In genomic region chr16:85037050-85037410, GRCh38 we compare ENCODE assay signal across 12 cellular contexts. TPM values are rescaled to one million over a fixed set of nuclear protein-coding genes. Genes with fewer than 3 reads are reported as not detected.
DNase-seq lines count a peak whose midpoint lies in the region; ATAC-seq and TF ChIP-seq lines count a peak whose summit lies in the region.
"Had no signal": no experiment of that assay in that cellular context is flagged by ENCODE, and none has a peak within 500 bp of the region (broad histone marks: within the 10 kb centered on the region; RNA-seq: fewer than 3 reads in every experiment).

No MANE protein-coding gene starts in this region.

- H3K9me3 ChIP-seq in GM23248 (ENCODE audit: low read depth) (no peaks in the 10 kb centered on the region), esophagus (ENCODE audit: control insufficient read depth in 2 of 2, insufficient read depth in 1 of 2, low read depth in 1 of 2, low read length in 1 of 2) (no peaks in the 10 kb centered on the region), Peyer's patch (no peaks in the 10 kb centered on the region)

- no peaks in the 10 kb centered on the region for H3K27me3 Mint-ChIP-seq in natural killer cell treated with Interleukin-12 subunit alpha and Interleukin-12 subunit beta and Interleukin-15 and Interleukin-18, amount 100 ng/mL, for 72 hours

- no peak overlapping the region for H3K4me3 ChIP-seq in GM23248
- H3K4me3 ChIP-seq in esophagus (ENCODE audit: low read depth in 1 of 2, low read length in 2 of 2): no peak overlapping the region
- H3K4me3 ChIP-seq in rectal smooth muscle tissue (ENCODE audit: low read length): no peak overlapping the region
- no peak overlapping the region for H3K4me3 ChIP-seq in Peyer's patch

- H3K27ac Mint-ChIP-seq in natural killer cell treated with Interleukin-12 subunit alpha and Interleukin-12 subunit beta and Interleukin-15 and Interleukin-18, amount 100 ng/mL, for 72 hours: no peak overlapping the region
- H3K27ac Mint-ChIP-seq: nephron had no signal

- no peaks in the 10 kb centered on the region for H3K79me2 ChIP-seq in GM23248 (ENCODE audit: insufficient read depth)

- H2AFZ ChIP-seq in GM23248: no peak overlapping the region

- H3F3A ChIP-seq in GM23248 (ENCODE audit: insufficient read depth): no peaks in the 10 kb centered on the region

- H3K27ac ChIP-seq in GM23248 (no peak overlapping the region), esophagus (ENCODE audit: low read depth in 2 of 2, low read length in 1 of 2) (peak overlapping the region; percentile 18 to 74), rectal smooth muscle tissue (ENCODE audit: low read depth, low read length) (peak overlapping the region; percentile 75), Peyer's patch (no peak overlapping the region)
- H3K27ac ChIP-seq: KMS-11 had no signal

- no peak for ATAC-seq in natural killer cell treated with Interleukin-12 subunit alpha and Interleukin-12 subunit beta and Interleukin-15 and Interleukin-18, amount 100 ng/mL, for 72 hours

- TF ChIP-seq POLR2A in Peyer's patch (IDR thresholded peaks at IDR 0.05): no peak

- H3K9ac ChIP-seq in GM23248 (no peak overlapping the region), rectal smooth muscle tissue (ENCODE audit: low read length) (no peak overlapping the region)
- H3K9ac ChIP-seq: KMS-11 had no signal

- TF ChIP-seq CTCF in Peyer's patch (IDR thresholded peaks at IDR 0.05): no peak

- in situ Hi-C loops in GM23248 (cut with MboI): no loop called here

- no peaks in the 10 kb centered on the region for H3K36me3 ChIP-seq in GM23248 (ENCODE audit: low read depth)
- no peaks in the 10 kb centered on the region for H3K36me3 ChIP-seq in esophagus (ENCODE audit: control insufficient read depth in 2 of 2, insufficient read depth in 2 of 2, low read length in 1 of 2)
- no peaks in the 10 kb centered on the region for H3K36me3 ChIP-seq in rectal smooth muscle tissue (ENCODE audit: control insufficient read depth, insufficient read depth, low read length)
- H3K36me3 ChIP-seq in Peyer's patch: peaks cover 0 to 7% (median 0%) of the 10 kb centered on the region in 3 donors

- WGBS in GM23248 (ENCODE audit: low coverage in 1 of 2, low lambda C conversion rate in 2 of 2, missing lambda C conversion rate in 2 of 2), 2 experiments: 79 to 80% methylated on average over 7 of the region's 7 CpGs
- WGBS in esophagus, 2 donors: 68 to 75% methylated on average over 7 of the region's 7 CpGs

- H3K9me3 Mint-ChIP-seq in natural killer cell treated with Interleukin-12 subunit alpha and Interleukin-12 subunit beta and Interleukin-15 and Interleukin-18, amount 100 ng/mL, for 72 hours: no peaks in the 10 kb centered on the region
- H3K9me3 Mint-ChIP-seq: nephron had no signal

- H3K4me1 Mint-ChIP-seq in natural killer cell treated with Interleukin-12 subunit alpha and Interleukin-12 subunit beta and Interleukin-15 and Interleukin-18, amount 100 ng/mL, for 72 hours (ENCODE audit: low read depth in 2 of 2): no peaks in the 10 kb centered on the region

- H3K27me3 ChIP-seq in GM23248 (replicated peaks; ENCODE audit: insufficient read depth): no peaks in the 10 kb centered on the region
- H3K27me3 ChIP-seq in esophagus (ENCODE audit: control insufficient read depth in 1 of 2, insufficient read depth in 2 of 2, low read length in 2 of 2): no peaks in the 10 kb centered on the region
- H3K27me3 ChIP-seq in rectal smooth muscle tissue (ENCODE audit: control insufficient read depth, insufficient read depth, low read length): no peaks in the 10 kb centered on the region
- no peaks in the 10 kb centered on the region for H3K27me3 ChIP-seq in Peyer's patch

- DNase-seq in GM23248 (peak; percentile 56), RPMI7951 (ENCODE audit: low read depth) (peak; percentile 83), DMS 273 (lab: John Stamatoyannopoulos, UW; ENCODE audit: unreplicated experiment) (no peak), Peyer's patch (no peak), midbrain (lab: John Stamatoyannopoulos, UW) (no peak)
- no peak for DNase-seq in natural killer cell treated with Interleukin-12 subunit alpha and Interleukin-12 subunit beta and Interleukin-15 and Interleukin-18, amount 100 ng/mL, for 72 hours (ENCODE audit: low spot score)
- DNase-seq: activated CD4-positive, CD25-positive, alpha-beta regulatory T cell; GDM1 had no signal

- H4K20me1 ChIP-seq in GM23248 (ENCODE audit: insufficient read depth): no peaks in the 10 kb centered on the region

- H3K4me1 ChIP-seq in GM23248 (ENCODE audit: insufficient read depth) (no peaks in the 10 kb centered on the region), esophagus (ENCODE audit: control insufficient read depth in 2 of 2, insufficient read depth in 2 of 2, low read length in 1 of 2) (peaks cover 7 to 11% of the 10 kb centered on the region in 2 donors), rectal smooth muscle tissue (ENCODE audit: control insufficient read depth, insufficient read depth, low read length) (no peaks in the 10 kb centered on the region), Peyer's patch (no peaks in the 10 kb centered on the region)

- H3K4me3 Mint-ChIP-seq in natural killer cell treated with Interleukin-12 subunit alpha and Interleukin-12 subunit beta and Interleukin-15 and Interleukin-18, amount 100 ng/mL, for 72 hours: no peak overlapping the region
- H3K4me3 Mint-ChIP-seq: nephron had no signal

- H3K36me3 Mint-ChIP-seq in natural killer cell treated with Interleukin-12 subunit alpha and Interleukin-12 subunit beta and Interleukin-15 and Interleukin-18, amount 100 ng/mL, for 72 hours: no peaks in the 10 kb centered on the region

- no peaks in the 10 kb centered on the region for H3K9me2 ChIP-seq in GM23248 (ENCODE audit: insufficient read depth)

- H3K4me2 ChIP-seq in GM23248 (ENCODE audit: unreplicated experiment): no peak overlapping the region
- H3K4me2 ChIP-seq: KMS-11 had no signal

RNA-seq across cellular contexts. Expression of gene KIAA0513, which starts 9.4 kb away (rescaled TPM):
- total RNA-seq in GM23248 (2014; rRNA removed; shearing (Covaris generic)): 5.3 and 7.6 TPM in 2 replicates
- polyA plus RNA-seq in GM23248 (2016; fragmentation: Nextera tagmentation; extraction: Ambion mirVana) (5.4 and 5.8 TPM in 2 replicates), esophagus (1 to 10 TPM; 3.0 to 3.7 TPM)
- total RNA-seq in RPMI7951 (2014; rRNA removed; shearing (Covaris generic)): 2.6 and 3.5 TPM in 2 replicates
- total RNA-seq in Peyer's patch: 10 to 100 TPM; 17.7 to 52.0 (median 23.9) TPM
- total RNA-seq in natural killer cell treated with Interleukin-12 subunit alpha and Interleukin-12 subunit beta and Interleukin-15 and Interleukin-18, amount 100 ng/mL, for 72 hours: 1 to 10 TPM; 3.3 to 3.6 TPM

RNA-seq across cellular contexts. Expression of gene ZDHHC7, which starts 25.7 kb away (rescaled TPM):
- 71.8 and 95.2 TPM in 2 replicates for total RNA-seq in GM23248 (2014; rRNA removed; shearing (Covaris generic))
- 39.3 and 39.9 TPM in 2 replicates for polyA plus RNA-seq in GM23248 (2016; fragmentation: Nextera tagmentation; extraction: Ambion mirVana)
- total RNA-seq in RPMI7951 (2014; rRNA removed; shearing (Covaris generic)): 41.7 and 46.4 TPM in 2 replicates
- polyA plus RNA-seq in esophagus: 10 to 100 TPM; 17.1 to 17.9 TPM
- total RNA-seq in Peyer's patch: 10 to 100 TPM; 24.8 to 89.1 (median 69.6) TPM
- total RNA-seq in natural killer cell treated with Interleukin-12 subunit alpha and Interleukin-12 subunit beta and Interleukin-15 and Interleukin-18, amount 100 ng/mL, for 72 hours: 10 to 100 TPM; 28.5 to 43.9 TPM

Comparison
In these comparisons a context has a peak if more than half of its experiments do, and no peak if none do; other contexts are left out.
1. DNase-seq: peak in GM23248 (single experiment) and RPMI7951 (single experiment); none in DMS 273 (single experiment), Peyer's patch (0 of 3), natural killer cell treated with Interleukin-12 subunit alpha and Interleukin-12 subunit beta and Interleukin-15 and Interleukin-18, amount 100 ng/mL, for 72 hours (single experiment) and midbrain (single experiment).
2. H3K27ac ChIP-seq: peak in esophagus (2 of 2) and rectal smooth muscle tissue (single experiment); none in GM23248 (single experiment) and Peyer's patch (0 of 4).